ENCODE assay signal across 8 cellular contexts in genomic region chr19:9431475-9431874, GRCh38. TPM values are rescaled to one million over a fixed set of nuclear protein-coding genes. Genes with fewer than 3 reads are reported as not detected.
A peak's percentile ranks its signal among the peaks of the same experiment; 100 is the strongest.
DNase-seq lines count a peak whose midpoint lies in the region; ATAC-seq and TF ChIP-seq lines count a peak whose summit lies in the region.

No MANE protein-coding gene starts in this region.

- H3K4me2 ChIP-seq in smooth muscle cell: no peak overlapping the region

- H3K27me3 ChIP-seq in smooth muscle cell (ENCODE audit: low read depth): no peaks in the 10 kb centered on the region

- 91% methylated on average over 7 of the region's 7 CpGs for WGBS in smooth muscle cell (ENCODE audit: low lambda C conversion rate)

- peak; percentile 78 for TF ChIP-seq CTCF in GM12873 (IDR thresholded peaks at IDR 0.05; ENCODE audit: insufficient read depth, low read depth, low read length, missing control alignments)
- TF ChIP-seq CTCF in epithelial cell of esophagus (IDR thresholded peaks at IDR 0.05; ENCODE audit: insufficient read depth, low read depth, low read length, missing control alignments): peak; percentile 52
- TF ChIP-seq CTCF in smooth muscle cell (IDR thresholded peaks at IDR 0.05; ENCODE audit: borderline replicate concordance, insufficient read depth, poor library complexity, severe bottlenecking): peak; percentile 43

- peaks cover 20% of the 10 kb centered on the region for H3K79me2 ChIP-seq in smooth muscle cell (ENCODE audit: low read depth)

- ATAC-seq in HG02623 (IDR thresholded peaks at IDR 0.05; ENCODE audit: unreplicated experiment): no peak

- H3K9me3 ChIP-seq in smooth muscle cell (replicated peaks; ENCODE audit: low read depth): no peaks in the 10 kb centered on the region

- no peak overlapping the region for H3K4me3 ChIP-seq in epithelial cell of esophagus (ENCODE audit: low read length)
- no peak overlapping the region for H3K4me3 ChIP-seq in smooth muscle cell

- no peak overlapping the region for H3K27ac ChIP-seq in smooth muscle cell (ENCODE audit: low read depth)

- peaks cover 9% of the 10 kb centered on the region for H3K36me3 ChIP-seq in smooth muscle cell (ENCODE audit: low read depth)

- H3F3A ChIP-seq in smooth muscle cell (ENCODE audit: low read depth): no peaks in the 10 kb centered on the region

- no peak overlapping the region for H2AFZ ChIP-seq in smooth muscle cell (ENCODE audit: low read depth)

- peaks cover 7% of the 10 kb centered on the region for H3K4me1 ChIP-seq in smooth muscle cell (ENCODE audit: low read depth)

- H4K20me1 ChIP-seq in smooth muscle cell (ENCODE audit: low read depth): no peaks in the 10 kb centered on the region

- peak; percentile 51 for DNase-seq in AG08395 (ENCODE audit: low spot score)
- DNase-seq in T follicular helper cell (ENCODE audit: low read depth): peak; percentile 1
- peak; percentile 53 for DNase-seq in epithelial cell of esophagus (ENCODE audit: low read depth)
- no peak for DNase-seq in smooth muscle cell (lab: John Stamatoyannopoulos, UW; ENCODE audit: unreplicated experiment)
- no peak for DNase-seq in middle frontal gyrus (ENCODE audit: extremely low spot score, low spot score)
- no peak for DNase-seq in occipital lobe (lab: John Stamatoyannopoulos, UW)

- H3K9ac ChIP-seq in smooth muscle cell (ENCODE audit: low read depth): no peak overlapping the region

RNA-seq across cellular contexts. Expression of gene ZNF266, which starts 3.9 kb away (rescaled TPM):
- total RNA-seq in smooth muscle cell: 19.6 and 56.6 TPM in 2 replicates
- polyA plus RNA-seq in smooth muscle cell: 8.9 and 11.5 TPM in 2 replicates
- 15.4 TPM for total RNA-seq in occipital lobe

Comparison
In these comparisons a context has a peak if more than half of its experiments do, and no peak if none do; other contexts are left out.
1. DNase-seq: peak in AG08395 (single experiment), T follicular helper cell (single experiment) and epithelial cell of esophagus (single experiment); none in smooth muscle cell (single experiment), middle frontal gyrus (single experiment) and occipital lobe (single experiment).
2. Peak in every context shown above with its lines, with median percentiles within 50 percentile points of each other: CTCF ChIP-seq.